In genomic region chr10:88616250-88616977, GRCh38 we compare ENCODE assay signal across 21 cellular contexts. TPM values are rescaled to one million over a fixed set of nuclear protein-coding genes. Genes with fewer than 3 reads are reported as not detected.
DNase-seq lines count a peak whose midpoint lies in the region; ATAC-seq and TF ChIP-seq lines count a peak whose summit lies in the region.
"Had no signal": no experiment of that assay in that cellular context is flagged by ENCODE, and none has a peak within 500 bp of the region (broad histone marks: within the 10 kb centered on the region; RNA-seq: fewer than 3 reads in every experiment).

No MANE protein-coding gene starts in this region.

- 88 to 90% methylated on average over 18 of the region's 18 CpGs for WGBS in sigmoid colon, 2 donors

- H3K36me3 Mint-ChIP-seq in T-helper 17 cell (ENCODE audit: low read depth): no peaks in the 10 kb centered on the region
- H3K36me3 Mint-ChIP-seq: activated naive CD4-positive, alpha-beta T cell treated with anti-CD3 and anti-CD28 coated beads, Interleukin-2, amount 50 U/mL, for 72 hours; T-cell had no signal

- H3K27me3 ChIP-seq in left ventricle myocardium inferior (ENCODE audit: low read depth) (no peaks in the 10 kb centered on the region), sigmoid colon (no peaks in the 10 kb centered on the region)

- H3K36me3 ChIP-seq in left ventricle myocardium inferior (no peaks in the 10 kb centered on the region), sigmoid colon (no peaks in the 10 kb centered on the region)

- peak overlapping the region; percentile 45 for H3K27ac Mint-ChIP-seq in T-helper 17 cell
- H3K27ac Mint-ChIP-seq: activated naive CD4-positive, alpha-beta T cell treated with anti-CD3 and anti-CD28 coated beads, Interleukin-2, amount 50 U/mL, for 72 hours; activated T-cell treated with anti-CD3 and anti-CD28 coated beads, Interleukin-2, amount 50 U/mL, for 72 hours; T-cell had no signal

- intact Hi-C loops in left ventricle myocardium inferior (cut with micrococcal nuclease): no loop called here
- intact Hi-C loops in sigmoid colon (cut with DNase I): loop anchor here (1.0 kb wide), 1 partner anchor 8 kb away; no protein-coding TSS in a partner anchor

- peak; percentile 15 for DNase-seq in EH (ENCODE audit: low read depth)
- no peak for DNase-seq in T-helper 17 cell
- DNase-seq in left ventricle myocardium inferior: peak; percentile 46
- DNase-seq in sigmoid colon: peak; percentile 63
- DNase-seq in stimulated activated CD4-positive, alpha-beta T cell treated with anti-CD3 and anti-CD28 coated beads, Interleukin-4, amount 100 ng/mL, for 1 hour: no peak
- DNase-seq in SK-N-DZ (ENCODE audit: low spot score): no peak
- DNase-seq in cerebellum (ENCODE audit: low spot score): no peak
- DNase-seq: activated T-cell treated with anti-CD3 and anti-CD28 coated beads, Interleukin-2, amount 50 U/mL, for 72 hours; NCI-H146; occipital lobe; stimulated activated CD4-positive, alpha-beta T cell treated with anti-CD3 and anti-CD28 coated beads, Interleukin-4, amount 100 ng/mL, for 24 hours; T-cell had no signal

- H3K4me1 Mint-ChIP-seq in T-helper 17 cell: peaks cover 4% of the 10 kb centered on the region
- H3K4me1 Mint-ChIP-seq: T-cell had no signal

- H3K4me3 Mint-ChIP-seq in T-helper 17 cell: no peak overlapping the region
- H3K4me3 Mint-ChIP-seq: activated T-cell treated with anti-CD3 and anti-CD28 coated beads, Interleukin-2, amount 50 U/mL, for 72 hours; T-cell had no signal

- H3K4me1 ChIP-seq in left ventricle myocardium inferior (no peaks in the 10 kb centered on the region), sigmoid colon (no peaks in the 10 kb centered on the region)

- peak overlapping the region; percentile 55 for H3K27ac ChIP-seq in left ventricle myocardium inferior (replicated peaks)
- H3K27ac ChIP-seq in sigmoid colon: no peak overlapping the region
- H3K27ac ChIP-seq: coronary artery, RWPE1, skin epidermis had no signal

- no peak overlapping the region for H3K4me3 ChIP-seq in left ventricle myocardium inferior
- no peak overlapping the region for H3K4me3 ChIP-seq in sigmoid colon
- H3K4me3 ChIP-seq: coronary artery, skin epidermis had no signal

- no peaks in the 10 kb centered on the region for H3K27me3 Mint-ChIP-seq in T-helper 17 cell
- H3K27me3 Mint-ChIP-seq: T-cell had no signal

- H3K9me3 ChIP-seq in T-helper 17 cell (ENCODE audit: control insufficient read depth, low read length, poor library complexity, severe bottlenecking) (no peaks in the 10 kb centered on the region), left ventricle myocardium inferior (replicated peaks) (peaks cover 20% of the 10 kb centered on the region), sigmoid colon (no peaks in the 10 kb centered on the region)

- ATAC-seq in T-helper 17 cell: no peak
- ATAC-seq: activated naive CD4-positive, alpha-beta T cell treated with anti-CD3 and anti-CD28 coated beads, Interleukin-2, amount 50 U/mL, for 72 hours; activated T-cell treated with anti-CD3 and anti-CD28 coated beads, Interleukin-2, amount 50 U/mL, for 72 hours; T-cell had no signal

- TF ChIP-seq CTCF in left ventricle myocardium inferior (IDR thresholded peaks at IDR 0.05; ENCODE audit: borderline replicate concordance): no peak
- TF ChIP-seq CTCF in sigmoid colon (IDR thresholded peaks at IDR 0.05): no peak

- TF ChIP-seq POLR2A in sigmoid colon (IDR thresholded peaks at IDR 0.05): no peak

- TF ChIP-seq EP300 in sigmoid colon (IDR thresholded peaks at IDR 0.05): no peak

RNA-seq across cellular contexts. Expression of gene LIPJ, which starts 29.9 kb away (rescaled TPM):
- total RNA-seq in T-helper 17 cell (not detected), left ventricle myocardium inferior (not detected), sigmoid colon (under 1 TPM in 2 of 4 donors, not detected in 2; 0.16 to 0.36 TPM), cerebellum (1.00 TPM)
- 1 to 10 TPM in 1 of 3 donors, not detected in 2; 1.2 TPM for polyA plus RNA-seq in sigmoid colon
- polyA plus RNA-seq in SK-N-DZ (2014; cell fraction: cytosol; rRNA removed): not detected in 2 replicates
- not detected in 2 replicates for polyA plus RNA-seq in SK-N-DZ (2014; cell fraction: nucleus; rRNA removed)
- total RNA-seq: activated naive CD4-positive, alpha-beta T cell treated with anti-CD3 and anti-CD28 coated beads, Interleukin-2, amount 50 U/mL, for 72 hours; activated T-cell treated with anti-CD3 and anti-CD28 coated beads, Interleukin-2, amount 50 U/mL, for 72 hours; M059J; mononuclear cell had no signal
- polyA plus RNA-seq: BJ, endothelial cell of umbilical vein had no signal

RNA-seq across cellular contexts. Expression of gene RNLS, which starts 33.3 kb away (rescaled TPM):
- total RNA-seq in T-helper 17 cell (1 to 10 TPM; 1.8 to 4.6 TPM), left ventricle myocardium inferior (14.3 TPM), sigmoid colon (10 to 100 TPM in 1 of 4 donors, 1 to 10 TPM in 3; 3.9 to 13.6 (median 8.4) TPM), cerebellum (11.4 TPM)
- polyA plus RNA-seq in sigmoid colon: 10 to 100 TPM in 2 of 3 donors, 1 to 10 TPM in 1; 8.6 to 19.2 (median 17.3) TPM
- polyA plus RNA-seq in SK-N-DZ (2014; cell fraction: cytosol; rRNA removed): 0.20 TPM in 1 of 2 replicates, not detected in the other
- not detected in 2 replicates for polyA plus RNA-seq in SK-N-DZ (2014; cell fraction: nucleus; rRNA removed)

RNA-seq across cellular contexts. Expression of gene LIPF, which starts 47.8 kb away (rescaled TPM):
- total RNA-seq in T-helper 17 cell (not detected), left ventricle myocardium inferior (not detected), sigmoid colon (under 1 TPM in 1 of 4 donors, not detected in 3; 0.36 TPM), cerebellum (0.27 TPM)
- polyA plus RNA-seq in sigmoid colon: 1 to 10 TPM in 2 of 3 donors, not detected in 1; 4.6 to 9.6 TPM
- not detected in 2 replicates for polyA plus RNA-seq in SK-N-DZ (2014; cell fraction: cytosol; rRNA removed)
- not detected in 2 replicates for polyA plus RNA-seq in SK-N-DZ (2014; cell fraction: nucleus; rRNA removed)
- total RNA-seq: activated naive CD4-positive, alpha-beta T cell treated with anti-CD3 and anti-CD28 coated beads, Interleukin-2, amount 50 U/mL, for 72 hours; activated T-cell treated with anti-CD3 and anti-CD28 coated beads, Interleukin-2, amount 50 U/mL, for 72 hours; endothelial cell of umbilical vein; fibroblast of villous mesenchyme; M059J; mononuclear cell; occipital lobe; T-cell had no signal
- polyA plus RNA-seq: BJ, endothelial cell of umbilical vein had no signal

Comparison
In these comparisons a context has a peak if more than half of its experiments do, and no peak if none do; other contexts are left out.
1. DNase-seq: peak in EH (single experiment), left ventricle myocardium inferior (single experiment) and sigmoid colon (single experiment); none in T-helper 17 cell (0 of 3), stimulated activated CD4-positive, alpha-beta T cell treated with anti-CD3 and anti-CD28 coated beads, Interleukin-4, amount 100 ng/mL, for 1 hour (single experiment), SK-N-DZ (single experiment) and cerebellum (single experiment).